In the genomic region with DNA sequence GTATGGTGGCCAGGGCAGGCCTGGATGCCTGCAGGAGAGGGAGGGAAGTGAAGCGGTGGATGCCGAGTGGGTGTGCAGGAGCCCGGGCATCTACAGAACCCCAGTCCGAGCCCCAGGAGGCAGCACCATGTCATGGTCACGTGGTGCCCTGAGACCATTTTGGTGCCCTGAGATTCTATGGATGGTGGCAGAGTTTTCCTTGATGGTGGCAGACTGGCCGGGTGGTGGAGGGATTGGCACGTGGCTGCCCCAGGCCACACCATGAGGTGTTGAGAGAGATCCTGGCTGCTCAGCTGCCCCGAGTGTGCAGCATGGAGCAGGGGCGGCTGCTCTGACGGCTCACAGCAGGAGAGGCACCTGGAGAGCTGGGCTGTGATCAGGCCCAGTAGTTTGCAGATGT, we compare ENCODE assay signal across 1 cellular context.
TF ChIP-seq lines count a peak whose summit lies in the region.

No MANE protein-coding gene starts in this region.

TF ChIP-seq in HepG2, 621 proteins besides CTCF, POLR2A, EP300 and RAD21:
- no peak for TF ChIP-seq ZZZ3 (CRISPR knock-in tag; IDR thresholded peaks at IDR 0.05; ENCODE audit: borderline replicate concordance)
- TF ChIP-seq, protein P1, sequence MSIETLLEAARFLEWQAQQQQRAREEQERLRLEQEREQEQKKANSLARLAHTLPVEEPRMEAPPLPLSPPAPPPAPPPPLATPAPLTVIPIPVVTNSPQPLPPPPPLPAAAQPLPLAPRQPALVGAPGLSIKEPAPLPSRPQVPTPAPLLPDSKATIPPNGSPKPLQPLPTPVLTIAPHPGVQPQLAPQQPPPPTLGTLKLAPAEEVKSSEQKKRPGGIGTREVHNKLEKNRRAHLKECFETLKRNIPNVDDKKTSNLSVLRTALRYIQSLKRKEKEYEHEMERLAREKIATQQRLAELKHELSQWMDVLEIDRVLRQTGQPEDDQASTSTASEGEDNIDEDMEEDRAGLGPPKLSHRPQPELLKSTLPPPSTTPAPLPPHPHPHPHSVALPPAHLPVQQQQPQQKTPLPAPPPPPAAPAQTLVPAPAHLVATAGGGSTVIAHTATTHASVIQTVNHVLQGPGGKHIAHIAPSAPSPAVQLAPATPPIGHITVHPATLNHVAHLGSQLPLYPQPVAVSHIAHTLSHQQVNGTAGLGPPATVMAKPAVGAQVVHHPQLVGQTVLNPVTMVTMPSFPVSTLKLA (IDR thresholded peaks at IDR 0.05) = peak; percentile 7; the same call in 1 of the 2 replicates
